In genomic region chr6:157273756-157274088, GRCh38 we compare ENCODE assay signal across 8 cellular contexts. TPM values are rescaled to one million over a fixed set of nuclear protein-coding genes. Genes with fewer than 3 reads are reported as not detected.
DNase-seq lines count a peak whose midpoint lies in the region; ATAC-seq, FAIRE-seq and TF ChIP-seq lines count a peak whose summit lies in the region.

No MANE protein-coding gene starts in this region.

- no peaks in the 10 kb centered on the region for H3K27me3 ChIP-seq in MM.1S (replicated peaks; ENCODE audit: insufficient read depth, low read length)
- H3K27me3 ChIP-seq in breast epithelium, result no peaks in the 10 kb centered on the region

- H3K27ac ChIP-seq in MM.1S (ENCODE audit: low read length) (no peak overlapping the region), breast epithelium (peak overlapping the region; percentile 86 to 92), kidney (ENCODE audit: low read depth in 2 of 2, low read length in 2 of 2) (no peak overlapping the region)

- H3K27me3 Mint-ChIP-seq in CD14-positive monocyte (ENCODE audit: low read depth in 3 of 3) (peaks cover 12 to 15% (median 14%) of the 10 kb centered on the region in 3 donors), activated B cell treated with CpG ODN at 0.5 μM for 24 hours (no peaks in the 10 kb centered on the region), memory B cell (no peaks in the 10 kb centered on the region)

- ATAC-seq in GM21390 (IDR thresholded peaks at IDR 0.05; ENCODE audit: unreplicated experiment) (peak; percentile 50), activated B cell treated with CpG ODN at 0.5 μM for 24 hours (ENCODE audit: low read depth) (peak; percentile 67), memory B cell (ENCODE audit: low read depth) (peak; percentile 41)

- H2AFZ ChIP-seq in MM.1S (ENCODE audit: low read length), result no peak overlapping the region; the same call in 1 of the 2 replicates

- no peaks in the 10 kb centered on the region for H3K79me2 ChIP-seq in MM.1S (ENCODE audit: low read length)

- H3K4me1 ChIP-seq in MM.1S (ENCODE audit: low read length) (no peaks in the 10 kb centered on the region), breast epithelium (no peaks in the 10 kb centered on the region), kidney (ENCODE audit: control insufficient read depth in 1 of 2, insufficient read depth in 1 of 2, low read depth in 1 of 2, low read length in 2 of 2) (peaks cover 2 to 9% of the 10 kb centered on the region in 2 donors)

- no peaks in the 10 kb centered on the region for H3K9me2 ChIP-seq in MM.1S (replicated peaks; ENCODE audit: insufficient read depth, low read length)

- H3K4me3 ChIP-seq in MM.1S (ENCODE audit: low read length) (peak overlapping the region; percentile 59; the same call in 1 of the 2 replicates), breast epithelium (peak overlapping the region; percentile 60 to 74 (median 67)), kidney (ENCODE audit: low read length in 2 of 2) (no peak overlapping the region)

- POLR2A ChIA-PET in activated B cell treated with CpG ODN at 0.5 μM for 24 hours (lab: Charles Lee), result interaction anchor here (0.5 to 2.3 kb wide), 10 partner anchors 8 to 878 kb away, joined by 3 to 22 read pairs (median 4); partner anchors contain the start of gene TMEM242

- no peaks in the 10 kb centered on the region for H4K20me1 ChIP-seq in MM.1S (ENCODE audit: insufficient read depth, low read length)

- no peaks in the 10 kb centered on the region for H3K9me3 ChIP-seq in MM.1S (replicated peaks; ENCODE audit: insufficient read depth, low read length)
- H3K9me3 ChIP-seq in breast epithelium, result no peaks in the 10 kb centered on the region
- H3K9me3 ChIP-seq in kidney (ENCODE audit: control insufficient read depth in 1 of 2, low read length in 2 of 2), result no peaks in the 10 kb centered on the region

- H3K4me3 Mint-ChIP-seq in CD14-positive monocyte (peak overlapping the region; percentile 88 to 96), activated B cell treated with CpG ODN at 0.5 μM for 24 hours (peak overlapping the region; percentile 94), memory B cell (peak overlapping the region; percentile 99)

- H3K27ac Mint-ChIP-seq in CD14-positive monocyte (peak overlapping the region in 1 of 7 donors; percentile 81), activated B cell treated with CpG ODN at 0.5 μM for 24 hours (peak overlapping the region; percentile 96), memory B cell (peak overlapping the region; percentile 97)

- no peaks in the 10 kb centered on the region for H3K36me3 ChIP-seq in MM.1S (replicated peaks; ENCODE audit: insufficient read depth, low read length)
- no peaks in the 10 kb centered on the region for H3K36me3 ChIP-seq in breast epithelium
- no peaks in the 10 kb centered on the region for H3K36me3 ChIP-seq in kidney (ENCODE audit: control insufficient read depth in 1 of 2, insufficient read depth in 2 of 2, low read length in 2 of 2)

- DNase-seq in CD14-positive monocyte (ENCODE audit: low spot score) (no peak), MM.1S (no peak), activated B cell treated with CpG ODN at 0.5 μM for 24 hours (peak; percentile 74), breast epithelium (ENCODE audit: low spot score in 2 of 2) (no peak), memory B cell (ENCODE audit: low spot score in 2 of 2) (peak; percentile 46 to 61), kidney (no peak)
- peak; percentile 49 to 59 for DNase-seq in stimulated activated CD8-positive, alpha-beta memory T cell treated with anti-CD3 and anti-CD28 coated beads, Interleukin-2, amount 100 ng/mL, for 48 hours (ENCODE audit: low read depth in 2 of 2)

- peaks cover 0 to 8% (median 6%) of the 10 kb centered on the region in 7 donors for H3K9me3 Mint-ChIP-seq in CD14-positive monocyte
- no peaks in the 10 kb centered on the region for H3K9me3 Mint-ChIP-seq in activated B cell treated with CpG ODN at 0.5 μM for 24 hours
- peaks cover 8% of the 10 kb centered on the region for H3K9me3 Mint-ChIP-seq in memory B cell

- no peak overlapping the region for H3K9ac ChIP-seq in MM.1S (ENCODE audit: low read length)
- H3K9ac ChIP-seq in kidney (ENCODE audit: low read length in 2 of 2), result no peak overlapping the region

- no peak for TF ChIP-seq POLR2A in breast epithelium (IDR thresholded peaks at IDR 0.05)

- CTCF ChIA-PET in activated B cell treated with CpG ODN at 0.5 μM for 24 hours (lab: Charles Lee), result interaction anchor here (1.0 to 1.6 kb wide), 3 partner anchors 8 to 341 kb away, joined by 3 to 4 read pairs (median 3); no protein-coding TSS in a partner anchor

- TF ChIP-seq CTCF in CD14-positive monocyte (IDR thresholded peaks at IDR 0.05) (no peak), MM.1S (IDR thresholded peaks at IDR 0.05; ENCODE audit: low read length) (no peak), activated B cell treated with CpG ODN at 0.5 μM for 24 hours (IDR thresholded peaks at IDR 0.05) (no peak), breast epithelium (IDR thresholded peaks at IDR 0.05) (no peak), kidney (IDR thresholded peaks at IDR 0.05; ENCODE audit: borderline replicate concordance, extremely low read depth, insufficient read depth) (no peak)

- H3F3A ChIP-seq in MM.1S (ENCODE audit: insufficient read depth, low read length), result no peaks in the 10 kb centered on the region

- H3K4me2 ChIP-seq in MM.1S (ENCODE audit: low read depth, low read length), result peak overlapping the region; percentile 68; the same call in 1 of the 2 replicates

- intact Hi-C loops in CD14-positive monocyte (cut with micrococcal nuclease), result no loop called here
- intact Hi-C loops in activated B cell treated with CpG ODN at 0.5 μM for 24 hours (cut with micrococcal nuclease), result loop anchor here (1.0 to 10.0 kb wide), 10 partner anchors 38 to 1946 kb away; no protein-coding TSS in a partner anchor
- intact Hi-C loops in breast epithelium (cut with DNase I; ENCODE audit: low total_unique reads), result no loop called here
- intact Hi-C loops in kidney (cut with DNase I), result loop anchor here (10.0 kb wide), 1 partner anchor 49 kb away; no protein-coding TSS in a partner anchor

- FAIRE-seq in kidney (lab: Jason Lieb, UNC), result no peak

- H3K36me3 Mint-ChIP-seq in CD14-positive monocyte (no peaks in the 10 kb centered on the region), activated B cell treated with CpG ODN at 0.5 μM for 24 hours (ENCODE audit: low read depth) (no peaks in the 10 kb centered on the region), memory B cell (no peaks in the 10 kb centered on the region)

- H3K4me1 Mint-ChIP-seq in CD14-positive monocyte, result peaks cover 11% of the 10 kb centered on the region
- H3K4me1 Mint-ChIP-seq in activated B cell treated with CpG ODN at 0.5 μM for 24 hours, result peaks cover 9% of the 10 kb centered on the region
- peaks cover 4% of the 10 kb centered on the region for H3K4me1 Mint-ChIP-seq in memory B cell

RNA-seq across cellular contexts. Expression of gene TMEM242, which starts 49.6 kb away (rescaled TPM):
- polyA plus RNA-seq in CD14-positive monocyte, result 1 to 10 TPM; 8.3 to 9.8 TPM
- 16.1 and 17.6 TPM in 2 replicates for total RNA-seq in activated B cell treated with CpG ODN at 0.5 μM for 24 hours
- total RNA-seq in breast epithelium, result 1 to 10 TPM; 5.3 to 7.9 (median 7.3) TPM
- 14.2 TPM for total RNA-seq in kidney
- polyA plus RNA-seq in kidney (ENCODE audit: insufficient read depth, low read depth, low replicate concordance), result 14.3 TPM

Comparison
In these comparisons a context has a peak if more than half of its experiments do, and no peak if none do; other contexts are left out.
1. DNase-seq: peak in activated B cell treated with CpG ODN at 0.5 μM for 24 hours (single experiment), memory B cell (2 of 2) and stimulated activated CD8-positive, alpha-beta memory T cell treated with anti-CD3 and anti-CD28 coated beads, Interleukin-2, amount 100 ng/mL, for 48 hours (2 of 2); none in CD14-positive monocyte (single experiment), MM.1S (single experiment), breast epithelium (0 of 2) and kidney (single experiment).
2. H3K27ac ChIP-seq: peak in breast epithelium (2 of 2); none in MM.1S (single experiment) and kidney (0 of 2).
3. H3K4me3 ChIP-seq: peak in MM.1S (single experiment) and breast epithelium (3 of 3); none in kidney (0 of 2).
4. intact Hi-C loops: an anchor here in activated B cell treated with CpG ODN at 0.5 μM for 24 hours (1.0 to 10.0 kb wide) and kidney (10.0 kb wide); none called in CD14-positive monocyte and breast epithelium.
5. Peak in every context shown above with its lines, with median percentiles within 50 percentile points of each other: H3K4me3 Mint-ChIP-seq and ATAC-seq.